Comparison of ENCODE assay signal across 1 cellular context in genomic region chr18:51211552-51211951, GRCh38.
A peak's percentile ranks its signal among the peaks of the same experiment; 100 is the strongest.
TF ChIP-seq lines count a peak whose summit lies in the region.

No MANE protein-coding gene starts in this region.

TF ChIP-seq in K562, 482 proteins besides CTCF, POLR2A, EP300 and RAD21 (continued from another document and continues in another):
- no peak for TF ChIP-seq ZNF212 (CRISPR knock-in tag; IDR thresholded peaks at IDR 0.05)
- no peak for TF ChIP-seq ESRRB (CRISPR knock-in tag; IDR thresholded peaks at IDR 0.05; ENCODE audit: borderline replicate concordance)
- TF ChIP-seq CHD4 (IDR thresholded peaks at IDR 0.05; ENCODE audit: insufficient read depth, insufficient replicate concordance, low read depth, low read length, poor library complexity, severe bottlenecking): no peak
- TF ChIP-seq ZNF134 (CRISPR knock-in tag; conservative IDR thresholded peaks at IDR 0.05): no peak
- TF ChIP-seq PHF20 (IDR thresholded peaks at IDR 0.05; ENCODE audit: partially characterized antibody): no peak
- TF ChIP-seq MYNN (IDR thresholded peaks at IDR 0.05): 0 out of 2 replicates have a peak, but pooled peaks have one; percentile 20
- TF ChIP-seq MYNN (CRISPR knock-in tag; IDR thresholded peaks at IDR 0.05): no peak
- no peak for TF ChIP-seq MBD1 (CRISPR knock-in tag; IDR thresholded peaks at IDR 0.05)
- TF ChIP-seq PCBP2 (IDR thresholded peaks at IDR 0.05; ENCODE audit: low read depth, low read length, poor library complexity, severe bottlenecking): no peak
- TF ChIP-seq ZBTB9 (CRISPR knock-in tag; IDR thresholded peaks at IDR 0.05): peak; percentile 78; the same call in 1 of the 2 replicates
- TF ChIP-seq TEAD4 (IDR thresholded peaks at IDR 0.05; ENCODE audit: low read length): peak; percentile 14; the same call in 1 of the 2 replicates
- no peak for TF ChIP-seq TEAD4 (CRISPR knock-in tag; IDR thresholded peaks at IDR 0.05; ENCODE audit: borderline replicate concordance)
- TF ChIP-seq RREB1 (CRISPR knock-in tag; IDR thresholded peaks at IDR 0.05): no peak
- TF ChIP-seq HLTF (IDR thresholded peaks at IDR 0.05): no peak
- TF ChIP-seq ZNF76 (CRISPR knock-in tag; IDR thresholded peaks at IDR 0.05; ENCODE audit: borderline replicate concordance): no peak
- TF ChIP-seq HEY1 (CRISPR knock-in tag; IDR thresholded peaks at IDR 0.05; ENCODE audit: borderline replicate concordance): no peak
- no peak for TF ChIP-seq SNIP1 (IDR thresholded peaks at IDR 0.05; ENCODE audit: low read depth)
- TF ChIP-seq ZNF589 (CRISPR knock-in tag; IDR thresholded peaks at IDR 0.05; ENCODE audit: low read depth): peak; percentile 74; the same call in 1 of the 2 replicates
- TF ChIP-seq ZNF778 (CRISPR knock-in tag; IDR thresholded peaks at IDR 0.05): no peak
- no peak for TF ChIP-seq TSHZ1 (CRISPR knock-in tag; IDR thresholded peaks at IDR 0.05)
- peak; percentile 47; the same call in 1 of the 2 replicates for TF ChIP-seq VEZF1 (CRISPR knock-in tag; IDR thresholded peaks at IDR 0.05)
- TF ChIP-seq COPS2 (conservative IDR thresholded peaks at IDR 0.05): no peak
- no peak for TF ChIP-seq RBM34 (IDR thresholded peaks at IDR 0.05; ENCODE audit: borderline replicate concordance, insufficient read depth, low read length)
- no peak for TF ChIP-seq PTTG1 (tag; IDR thresholded peaks at IDR 0.05; ENCODE audit: low read depth)
- no peak for TF ChIP-seq TRIM28 (IDR thresholded peaks at IDR 0.05)
- 0 out of 2 replicates have a peak, but pooled peaks have one; percentile 46 for TF ChIP-seq MEF2D (tag; conservative IDR thresholded peaks at IDR 0.05; ENCODE audit: low read depth)
- no peak for TF ChIP-seq ZNF165 (CRISPR knock-in tag; IDR thresholded peaks at IDR 0.05; ENCODE audit: borderline replicate concordance)
- no peak for TF ChIP-seq ZNF561 (CRISPR knock-in tag; conservative IDR thresholded peaks at IDR 0.05)
- no peak for TF ChIP-seq TFE3 (CRISPR knock-in tag; IDR thresholded peaks at IDR 0.05)
- no peak for TF ChIP-seq HDAC6 (IDR thresholded peaks at IDR 0.05; ENCODE audit: low read depth, low read length)
- TF ChIP-seq SRF (CRISPR knock-in tag; IDR thresholded peaks at IDR 0.05): no peak
- TF ChIP-seq THRAP3 (IDR thresholded peaks at IDR 0.05; ENCODE audit: borderline replicate concordance): no peak
- no peak for TF ChIP-seq ZNF316 (IDR thresholded peaks at IDR 0.05)
- no peak for TF ChIP-seq STAT5A (IDR thresholded peaks at IDR 0.05; ENCODE audit: borderline replicate concordance, low read length)
- TF ChIP-seq HOXB6 (CRISPR knock-in tag; IDR thresholded peaks at IDR 0.05; ENCODE audit: borderline replicate concordance): no peak
- TF ChIP-seq DMBX1 (CRISPR knock-in tag; IDR thresholded peaks at IDR 0.05; ENCODE audit: borderline replicate concordance): no peak
- TF ChIP-seq ATF1 (CRISPR knock-in tag; IDR thresholded peaks at IDR 0.05): no peak
- TF ChIP-seq ATF1 (tag; IDR thresholded peaks at IDR 0.05): peak; percentile 69
- no peak for TF ChIP-seq EHMT2 (IDR thresholded peaks at IDR 0.05)
- TF ChIP-seq ZHX1 (conservative IDR thresholded peaks at IDR 0.05; ENCODE audit: low read length): no peak
- TF ChIP-seq ZBTB12 (CRISPR knock-in tag; IDR thresholded peaks at IDR 0.05): no peak
- TF ChIP-seq SPI1 (IDR thresholded peaks at IDR 0.05; ENCODE audit: borderline replicate concordance, low read depth, low read length): peak; percentile 96
- no peak for TF ChIP-seq ZNF449 (CRISPR knock-in tag; IDR thresholded peaks at IDR 0.05)
